ENCODE assay signal across 1 cellular context in genomic region chr15:73792429-73792828, GRCh38.
TF ChIP-seq lines count a peak whose summit lies in the region.

No MANE protein-coding gene starts in this region.

TF ChIP-seq in H1, 55 proteins besides CTCF, POLR2A, EP300 and RAD21:
- no peak for TF ChIP-seq JUND (IDR thresholded peaks at IDR 0.05; ENCODE audit: low read length)
